Comparison of ENCODE assay signal across 1 cellular context in the genomic region with DNA sequence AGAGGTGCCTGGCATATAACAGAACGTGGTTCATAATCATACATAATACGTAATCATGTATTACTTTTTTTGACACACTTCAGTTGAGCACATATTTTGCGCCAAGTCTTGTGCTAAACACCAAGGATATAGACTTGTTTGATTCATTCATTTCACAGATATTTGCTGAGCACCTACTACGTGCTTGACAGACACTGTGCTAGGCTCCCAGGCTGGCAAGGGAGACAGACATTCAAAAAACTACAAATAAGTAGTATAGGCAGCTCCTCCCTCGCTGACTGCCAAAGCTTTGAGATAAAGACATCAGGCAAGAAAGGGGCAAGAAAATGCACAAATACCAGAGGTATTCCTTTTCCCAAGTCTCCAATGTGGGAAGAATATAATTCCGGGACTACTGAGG.
A peak's percentile ranks its signal among the peaks of the same experiment; 100 is the strongest.
TF ChIP-seq lines count a peak whose summit lies in the region.

No MANE protein-coding gene starts in this region.

TF ChIP-seq in HepG2, 621 proteins besides CTCF, POLR2A, EP300 and RAD21:
- TF ChIP-seq ZNF629 (CRISPR knock-in tag; conservative IDR thresholded peaks at IDR 0.05) = peak; percentile 77
- TF ChIP-seq YEATS4 (CRISPR knock-in tag; IDR thresholded peaks at IDR 0.05; ENCODE audit: borderline replicate concordance) = no peak
- TF ChIP-seq ZNF180 (CRISPR knock-in tag; IDR thresholded peaks at IDR 0.05; ENCODE audit: borderline replicate concordance, low read depth) = no peak
- TF ChIP-seq ZKSCAN1 (IDR thresholded peaks at IDR 0.05; ENCODE audit: low read length) = 0 out of 2 replicates have a peak, but pooled peaks have one; percentile 64
- TF ChIP-seq ZMYM3 (CRISPR knock-in tag; IDR thresholded peaks at IDR 0.05) = peak; percentile 36; the same call in 1 of the 2 replicates
- no peak for TF ChIP-seq ZNF577 (CRISPR knock-in tag; IDR thresholded peaks at IDR 0.05; ENCODE audit: borderline replicate concordance, low read depth)
- TF ChIP-seq ZNF749 (CRISPR knock-in tag; IDR thresholded peaks at IDR 0.05; ENCODE audit: borderline replicate concordance) = no peak
